Comparison of ENCODE assay signal across 23 cellular contexts in genomic region chr10:59575269-59575668, GRCh38.
DNase-seq lines count a peak whose midpoint lies in the region; FAIRE-seq and TF ChIP-seq lines count a peak whose summit lies in the region.
"Had no signal": no experiment of that assay in that cellular context is flagged by ENCODE, and none has a peak within 500 bp of the region (broad histone marks: within the 10 kb centered on the region; RNA-seq: fewer than 3 reads in every experiment).

No MANE protein-coding gene starts in this region.

- H3K36me3 ChIP-seq in bronchial epithelial cell (ENCODE audit: control insufficient read depth, insufficient read depth, low read length): no peaks in the 10 kb centered on the region
- H3K36me3 ChIP-seq in PC-9 (ENCODE audit: low read depth): no peaks in the 10 kb centered on the region
- H3K36me3 ChIP-seq: BLaER1 treated with 17β-estradiol and CSF1 and Interleukin-3, amounts not matched to agents 10 nM and 100 nM had no signal

- intact Hi-C loops in posterior vena cava (cut with DNase I) (loop anchor here (5.0 to 10.0 kb wide), 2 partner anchors 320 to 333 kb away; no protein-coding TSS in a partner anchor), PC-9 (cut with micrococcal nuclease; ENCODE audit: unreplicated experiment) (no loop called here)

- POLR2A ChIA-PET in PC-9 (lab: Charles Lee; ENCODE audit: unreplicated experiment): no interaction called here

- H3K4me2 ChIP-seq in PC-9: no peak overlapping the region
- H3K4me2 ChIP-seq: KMS-11 had no signal

- H3K79me2 ChIP-seq in PC-9 (ENCODE audit: low read depth): no peaks in the 10 kb centered on the region

- no peaks in the 10 kb centered on the region for H3K4me1 ChIP-seq in PC-9 (replicated peaks; ENCODE audit: insufficient read depth)

- H3K27ac ChIP-seq in PC-9: no peak overlapping the region
- H3K27ac ChIP-seq: BLaER1 treated with 17β-estradiol and CSF1 and Interleukin-3, amounts not matched to agents 10 nM and 100 nM; KMS-11 had no signal

- H3K9me2 ChIP-seq in PC-9 (ENCODE audit: insufficient read depth): no peaks in the 10 kb centered on the region

- H2AFZ ChIP-seq in PC-9: no peak overlapping the region

- H3K27me3 ChIP-seq in bronchial epithelial cell (ENCODE audit: control insufficient read depth, insufficient read depth, low read length): no peaks in the 10 kb centered on the region
- 0 out of 2 replicates have a peak, but pooled peaks cover 6% of the 10 kb centered on the region for H3K27me3 ChIP-seq in PC-9 (ENCODE audit: insufficient read depth, low read depth)
- H3K27me3 ChIP-seq: BLaER1 treated with 17β-estradiol and CSF1 and Interleukin-3, amounts not matched to agents 10 nM and 100 nM had no signal

- H4K20me1 ChIP-seq in PC-9 (ENCODE audit: insufficient read depth): no peaks in the 10 kb centered on the region
- H4K20me1 ChIP-seq: BLaER1 treated with 17β-estradiol and CSF1 and Interleukin-3, amounts not matched to agents 10 nM and 100 nM had no signal

- DNase-seq in Daoy (ENCODE audit: low read depth) (peak; percentile 9), HT1080 (ENCODE audit: low read depth) (peak; percentile 55), bronchial epithelial cell (ENCODE audit: low read depth) (peak; percentile 16), kidney tubule cell (ENCODE audit: low spot score) (peak; percentile 74), posterior vena cava (ENCODE audit: low spot score) (no peak), T-helper 9 cell (no peak), PC-9 (no peak), NOMO-1 (lab: John Stamatoyannopoulos, UW; ENCODE audit: unreplicated experiment in 2 of 2) (no peak)
- DNase-seq: CD8-positive, alpha-beta T cell; DMS53; NCI-H1048; NCI-H1436; NCI-H1930; NCI-H2171; NCI-H446; NCI-H526 treated with DMSO at 0.1 percent for 48 hours; NK-92 treated with Interleukin-12 subunit alpha and Interleukin-12 subunit beta, amount 100 ng/mL, for 24 hours; RPMI8226; SIG-M5; T-helper 17 cell had no signal

- FAIRE-seq in bronchial epithelial cell (lab: Jason Lieb, UNC): no peak
- FAIRE-seq: GM12892 had no signal

- no TSS peak for BruUV-seq in PC-9 (replicated peaks; lab: Mats Ljungman, UMichigan)

- CTCF ChIA-PET in PC-9 (lab: Charles Lee): no interaction called here

- no peaks in the 10 kb centered on the region for H3K9me3 ChIP-seq in PC-9 (ENCODE audit: insufficient read depth, low read depth)
- H3K9me3 ChIP-seq: BLaER1 treated with 17β-estradiol and CSF1 and Interleukin-3, amounts not matched to agents 10 nM and 100 nM had no signal

- H3F3A ChIP-seq in PC-9 (ENCODE audit: insufficient read depth, low read depth): no peaks in the 10 kb centered on the region

- H3K4me3 ChIP-seq in bronchial epithelial cell (ENCODE audit: low read depth, low read length): no peak overlapping the region
- no peak overlapping the region for H3K4me3 ChIP-seq in PC-9
- H3K4me3 ChIP-seq: BLaER1 treated with 17β-estradiol and CSF1 and Interleukin-3, amounts not matched to agents 10 nM and 100 nM had no signal

- TF ChIP-seq CTCF in bronchial epithelial cell (IDR thresholded peaks at IDR 0.05; ENCODE audit: insufficient read depth, low read length, severe bottlenecking) (no peak), PC-9 (conservative IDR thresholded peaks at IDR 0.05) (no peak)

Comparison
In these comparisons a context has a peak if more than half of its experiments do, and no peak if none do; other contexts are left out.
1. DNase-seq: peak in Daoy (single experiment), HT1080 (single experiment), bronchial epithelial cell (single experiment) and kidney tubule cell (single experiment); none in posterior vena cava (single experiment), T-helper 9 cell (single experiment), PC-9 (0 of 2) and NOMO-1 (0 of 2).